Comparison of ENCODE assay signal across 8 cellular contexts in the genomic region with DNA sequence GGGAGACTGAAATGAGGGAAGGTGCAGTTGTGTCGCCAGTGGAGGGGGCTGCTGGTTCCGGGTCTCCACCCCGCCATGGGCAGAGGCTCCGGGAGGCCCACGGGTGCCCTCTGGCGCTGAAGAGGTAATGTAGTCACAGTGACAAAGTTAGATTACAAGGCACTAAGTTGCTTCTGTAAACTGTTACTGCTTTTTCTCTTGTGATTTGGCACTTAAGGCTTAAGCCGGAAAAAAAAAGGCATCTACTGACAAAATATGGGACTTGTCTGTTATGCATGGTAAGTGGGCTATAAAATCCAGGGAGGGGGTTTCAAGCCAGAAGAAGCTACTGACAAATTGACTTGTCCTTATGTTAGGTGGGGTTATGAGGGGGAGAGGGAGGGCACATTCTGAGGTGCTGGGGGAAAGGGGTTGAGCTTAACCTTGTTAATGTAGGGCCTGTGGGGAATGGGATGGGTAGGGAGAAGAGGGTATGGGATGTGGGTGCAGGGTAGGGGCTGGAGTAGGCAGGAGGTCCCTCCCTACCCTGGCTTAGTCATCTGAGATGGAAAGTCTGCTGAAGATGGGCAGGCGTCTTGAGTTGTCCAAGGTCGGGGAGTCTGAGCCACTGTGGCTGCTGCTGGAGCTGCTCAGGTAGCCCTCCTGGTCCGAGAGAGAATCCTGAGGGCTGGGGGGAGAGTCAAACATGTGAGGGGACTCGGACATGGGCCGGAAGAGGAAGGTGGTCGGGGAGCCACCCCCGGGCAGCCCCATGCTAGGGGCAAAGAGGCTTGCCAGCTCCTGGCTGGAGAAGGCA. TPM values are rescaled to one million over a fixed set of nuclear protein-coding genes. Genes with fewer than 3 reads are reported as not detected.
A peak's percentile ranks its signal among the peaks of the same experiment; 100 is the strongest.
DNase-seq lines count a peak whose midpoint lies in the region; ATAC-seq, FAIRE-seq and TF ChIP-seq lines count a peak whose summit lies in the region.

No MANE protein-coding gene starts in this region.

- DNase-seq in NCI-H748 treated with DMSO at 0.1 percent for 48 hours (lab: John Stamatoyannopoulos, UW), result peak; percentile 69
- DNase-seq in activated CD4-positive, alpha-beta memory T cell treated with anti-CD3 and anti-CD28 coated beads for 36 hours, result peak; percentile 91
- peak; percentile 83 for DNase-seq in lung (ENCODE audit: low spot score)
- peak; percentile 73 to 78 (median 75) for DNase-seq in stimulated activated CD4-positive, alpha-beta T cell treated with anti-CD3 and anti-CD28 coated beads, TNF-alpha, amount 100 ng/mL, for 24 hours (ENCODE audit: low read depth in 3 of 3)
- DNase-seq in GM19239 (ENCODE audit: insufficient read length, low spot score), result no peak

- TF ChIP-seq POLR2A in GM19099 (IDR thresholded peaks at IDR 0.05; ENCODE audit: extremely low read depth, insufficient read length, low read depth), result peak; percentile 21

- H3K4me3 ChIP-seq in ACC112 (ENCODE audit: low read depth, low read length) (peak overlapping the region; percentile 96), duodenal mucosa (ENCODE audit: low read depth in 1 of 2, low read length in 2 of 2) (peak overlapping the region; percentile 97 to 99), lung (peak overlapping the region; percentile 94)

- peak; percentile 81 for TF ChIP-seq CTCF in lung (IDR thresholded peaks at IDR 0.05; ENCODE audit: control extremely low read depth, extremely low read depth)

- ATAC-seq in lung (ENCODE audit: insufficient read depth, low FRiP score), result no peak

- H3K27me3 ChIP-seq in ACC112 (ENCODE audit: insufficient read depth, low read length) (no peaks in the 10 kb centered on the region), duodenal mucosa (ENCODE audit: control insufficient read depth in 1 of 2, insufficient read depth in 2 of 2, low read length in 2 of 2) (no peaks in the 10 kb centered on the region), lung (ENCODE audit: control insufficient read depth, insufficient read depth) (no peaks in the 10 kb centered on the region)

- peak overlapping the region; percentile 99 for H3K27ac Mint-ChIP-seq in activated CD4-positive, alpha-beta memory T cell treated with anti-CD3 and anti-CD28 coated beads for 36 hours

- H3K9me3 ChIP-seq in duodenal mucosa (ENCODE audit: control insufficient read depth in 1 of 2, low read length in 2 of 2) (no peaks in the 10 kb centered on the region), lung (ENCODE audit: control insufficient read depth in 2 of 2, insufficient read depth in 1 of 2, low read length in 1 of 2) (no peaks in the 10 kb centered on the region)

- no peaks in the 10 kb centered on the region for H3K27me3 Mint-ChIP-seq in activated CD4-positive, alpha-beta memory T cell treated with anti-CD3 and anti-CD28 coated beads for 36 hours

- H3K36me3 Mint-ChIP-seq in activated CD4-positive, alpha-beta memory T cell treated with anti-CD3 and anti-CD28 coated beads for 36 hours, result peaks cover 62% of the 10 kb centered on the region

- peaks cover 51% of the 10 kb centered on the region for H3K4me1 Mint-ChIP-seq in activated CD4-positive, alpha-beta memory T cell treated with anti-CD3 and anti-CD28 coated beads for 36 hours (ENCODE audit: low read depth)

- H3K36me3 ChIP-seq in ACC112 (ENCODE audit: insufficient read depth, low read length) (peaks cover 46% of the 10 kb centered on the region), duodenal mucosa (ENCODE audit: control insufficient read depth in 1 of 2, insufficient read depth in 2 of 2, low read length in 2 of 2) (peaks cover 26 to 31% of the 10 kb centered on the region in 2 donors), lung (ENCODE audit: control insufficient read depth in 2 of 2, insufficient read depth in 2 of 2, low read length in 2 of 2) (peaks cover 12 to 19% of the 10 kb centered on the region in 2 donors)

- H3K4me1 ChIP-seq in ACC112 (ENCODE audit: control insufficient read depth, insufficient read depth, low read length, unreplicated experiment) (peaks cover 39% of the 10 kb centered on the region), duodenal mucosa (ENCODE audit: control insufficient read depth in 1 of 2, insufficient read depth in 2 of 2, low read length in 2 of 2) (peaks cover 33 to 47% of the 10 kb centered on the region in 2 donors), lung (ENCODE audit: control insufficient read depth in 2 of 2, insufficient read depth in 2 of 2, low read length in 2 of 2) (peaks cover 0 to 16% of the 10 kb centered on the region in 2 donors)

- H3K27ac ChIP-seq in ACC112 (ENCODE audit: low read depth, low read length) (peak overlapping the region; percentile 95), duodenal mucosa (ENCODE audit: low read depth, low read length) (peak overlapping the region; percentile 88), lung (ENCODE audit: low read depth in 1 of 2, low read length in 1 of 2) (peak overlapping the region; percentile 93 to 95)

- intact Hi-C loops in activated CD4-positive, alpha-beta memory T cell treated with anti-CD3 and anti-CD28 coated beads for 36 hours (cut with micrococcal nuclease), result loop anchor here (1.0 to 10.0 kb wide), 8 partner anchors 27 to 972 kb away; a partner anchor contains a TSS

- H2AFZ ChIP-seq in ACC112 (ENCODE audit: low read length, unreplicated experiment), result no peak overlapping the region

- 10 to 28% methylated on average over 14 of the region's 14 CpGs for WGBS in lung, 2 donors

- CTCF ChIA-PET in activated CD4-positive, alpha-beta memory T cell treated with anti-CD3 and anti-CD28 coated beads for 36 hours (lab: Charles Lee), result interaction anchor here (0.5 to 11.0 kb wide), 46 partner anchors 8 to 857 kb away, joined by 3 to 218 read pairs (median 4); no protein-coding TSS in a partner anchor

- H3K9ac ChIP-seq in duodenal mucosa (ENCODE audit: low read depth in 1 of 2, low read length in 2 of 2), result peak overlapping the region; percentile 99 to 100

- H3K9me3 Mint-ChIP-seq in activated CD4-positive, alpha-beta memory T cell treated with anti-CD3 and anti-CD28 coated beads for 36 hours, result no peaks in the 10 kb centered on the region

- FAIRE-seq in GM19239 (lab: Jason Lieb, UNC), result no peak

- H3K4me3 Mint-ChIP-seq in activated CD4-positive, alpha-beta memory T cell treated with anti-CD3 and anti-CD28 coated beads for 36 hours, result peak overlapping the region; percentile 89

- peaks cover 58% of the 10 kb centered on the region for H3K79me2 ChIP-seq in ACC112 (ENCODE audit: control insufficient read depth, insufficient read depth, low read length, unreplicated experiment)

- POLR2A ChIA-PET in activated CD4-positive, alpha-beta memory T cell treated with anti-CD3 and anti-CD28 coated beads for 36 hours (lab: Charles Lee), result interaction anchor here (0.5 to 7.1 kb wide), 17 partner anchors 8 to 1729 kb away, joined by 3 to 163 read pairs (median 4); no protein-coding TSS in a partner anchor

RNA-seq across cellular contexts. Expression of a gene that starts 3.7 kb away (rescaled TPM):
- 100 to 1,000 TPM; 103 to 107 TPM for total RNA-seq in activated CD4-positive, alpha-beta memory T cell treated with anti-CD3 and anti-CD28 coated beads for 36 hours
- 100 to 1,000 TPM; 245 to 289 TPM for total RNA-seq in lung
- 100 to 1,000 TPM in 1 of 2 donors, 10 to 100 TPM in 1; 63.7 to 364 TPM for polyA plus RNA-seq in lung
